23 cellular contexts compared by ENCODE assay signal in the genomic region with DNA sequence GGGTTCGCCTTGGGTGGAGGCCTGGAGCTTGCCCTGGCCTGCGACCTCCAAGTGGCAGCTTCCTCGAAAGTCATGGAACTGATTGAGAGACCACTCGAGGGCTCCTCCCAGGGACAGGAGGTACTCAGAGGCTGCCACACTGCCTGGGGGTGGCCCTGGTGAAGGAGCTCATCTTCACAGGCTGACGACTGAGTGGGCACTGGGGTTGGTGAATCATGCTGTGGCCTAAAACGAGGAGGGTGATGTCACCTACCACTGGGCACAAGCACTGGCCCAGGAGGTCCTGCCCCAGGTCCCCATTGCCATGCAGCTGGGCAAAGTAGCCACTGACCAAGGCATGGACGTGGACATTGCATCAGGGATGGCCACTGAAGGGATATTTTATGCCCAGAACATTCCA.
"Had no signal": no experiment of that assay in that cellular context is flagged by ENCODE, and none has a peak within 500 bp of the region (broad histone marks: within the 10 kb centered on the region; RNA-seq: fewer than 3 reads in every experiment).

No MANE protein-coding gene starts in this region.

- H3K27me3 Mint-ChIP-seq: activated B cell treated with CpG ODN at 0.5 μM for 24 hours; activated CD4-positive, alpha-beta T cell treated with anti-CD3 and anti-CD28 coated beads, Interleukin-2, amount 10 ng/mL, durations not matched to agents 24 days and 14 days; activated CD8-positive, alpha-beta memory T cell treated with anti-CD3 and anti-CD28 coated beads, Interleukin-2, amount 10 ng/mL, durations not matched to agents 7 days and 5 days; activated T-cell treated with anti-CD3 and anti-CD28 coated beads, Interleukin-2, amount 50 U/mL, for 24 hours had no signal

- H3K27me3 ChIP-seq: SJSA1 had no signal

- H3K36me3 ChIP-seq: SJSA1 had no signal

- H3K27ac ChIP-seq: SJSA1 had no signal

- H3K9me3 Mint-ChIP-seq: activated B cell treated with CpG ODN at 0.5 μM for 24 hours; activated CD4-positive, alpha-beta T cell treated with anti-CD3 and anti-CD28 coated beads, Interleukin-2, amount 10 ng/mL, durations not matched to agents 24 days and 14 days; activated naive CD4-positive, alpha-beta T cell treated with anti-CD3 and anti-CD28 coated beads, Interleukin-2, amount 50 U/mL, for 72 hours; activated T-cell treated with anti-CD3 and anti-CD28 coated beads, Interleukin-2, amount 50 U/mL, for 24 hours; activated T-helper 1 cell treated with anti-CD3 and anti-CD28 coated beads, Interleukin-12 subunit alpha, Interleukin-12 subunit beta, Interleukin-2, Interleukin-4 antibody, amounts not matched to agents 30 ng/mL and 10 ng/mL and 1 ng/mL, durations not matched to agents 14 hours and 24 hours and 36 hours had no signal

- DNase-seq: activated B cell treated with CpG ODN at 0.5 μM for 24 hours; activated CD4-positive, alpha-beta T cell treated with anti-CD3 and anti-CD28 coated beads for 1 hour; activated CD4-positive, alpha-beta T cell treated with anti-CD3 and anti-CD28 coated beads, Interleukin-2, amount 10 ng/mL, durations not matched to agents 24 days and 14 days; activated CD4-positive, alpha-beta T cell treated with anti-CD3 and anti-CD28 coated beads, Interleukin-2, amount 50 U/mL, for 48 hours; activated CD8-positive, alpha-beta memory T cell treated with anti-CD3 and anti-CD28 coated beads, Interleukin-2, amount 10 ng/mL, durations not matched to agents 7 days and 5 days; activated effector memory CD4-positive, alpha-beta T cell treated with anti-CD3 and anti-CD28 coated beads, Interleukin-2, amount 50 U/mL, for 16 hours; activated naive CD4-positive, alpha-beta T cell treated with Interleukin-2 at 50 U/mL for 16 hours; activated T-cell treated with anti-CD3 and anti-CD28 coated beads, Interleukin-2, amount 50 U/mL, for 24 hours; cerebellar nuclear complex; Karpas-422; NCI-H1105 treated with DMSO at 0.1 percent for 48 hours; NCI-H1436 treated with DMSO at 0.1 percent for 48 hours; NCI-H187; NCI-H2081; NCI-H446; NCI-H524; PC-3; SHP77; SW 1271 had no signal

- H3K4me3 ChIP-seq: SJSA1 had no signal

- H3K27ac Mint-ChIP-seq: activated B cell treated with CpG ODN at 0.5 μM for 24 hours; activated CD4-positive, alpha-beta T cell treated with anti-CD3 and anti-CD28 coated beads, Interleukin-2, amount 10 ng/mL, durations not matched to agents 24 days and 14 days; activated CD8-positive, alpha-beta memory T cell treated with anti-CD3 and anti-CD28 coated beads, Interleukin-2, amount 10 ng/mL, durations not matched to agents 7 days and 5 days; activated naive CD4-positive, alpha-beta T cell treated with anti-CD3 and anti-CD28 coated beads, Interleukin-2, amount 50 U/mL, for 72 hours; activated T-cell treated with anti-CD3 and anti-CD28 coated beads, Interleukin-2, amount 50 U/mL, for 24 hours; activated T-helper 1 cell treated with anti-CD3 and anti-CD28 coated beads, Interleukin-12 subunit alpha, Interleukin-12 subunit beta, Interleukin-2, Interleukin-4 antibody, amounts not matched to agents 30 ng/mL and 10 ng/mL and 1 ng/mL, durations not matched to agents 14 hours and 24 hours and 36 hours had no signal

- H3K4me3 Mint-ChIP-seq: activated B cell treated with CpG ODN at 0.5 μM for 24 hours; activated CD4-positive, alpha-beta T cell treated with anti-CD3 and anti-CD28 coated beads, Interleukin-2, amount 10 ng/mL, durations not matched to agents 24 days and 14 days; activated CD8-positive, alpha-beta memory T cell treated with anti-CD3 and anti-CD28 coated beads, Interleukin-2, amount 10 ng/mL, durations not matched to agents 7 days and 5 days; activated T-cell treated with anti-CD3 and anti-CD28 coated beads, Interleukin-2, amount 50 U/mL, for 24 hours; activated T-helper 1 cell treated with anti-CD3 and anti-CD28 coated beads, Interleukin-12 subunit alpha, Interleukin-12 subunit beta, Interleukin-2, Interleukin-4 antibody, amounts not matched to agents 30 ng/mL and 10 ng/mL and 1 ng/mL, durations not matched to agents 14 hours and 24 hours and 36 hours had no signal

- ATAC-seq: activated CD8-positive, alpha-beta memory T cell treated with anti-CD3 and anti-CD28 coated beads, Interleukin-2, amount 10 ng/mL, durations not matched to agents 7 days and 5 days; PC-3; SK-N-SH treated with all-trans-retinoic acid at 6 μM for 48 hours had no signal

- H3K9me3 ChIP-seq: SJSA1 had no signal
